Comparison of ENCODE assay signal across 1 cellular context in genomic region chr20:42432485-42432884, GRCh38.
TF ChIP-seq lines count a peak whose summit lies in the region.

No MANE protein-coding gene starts in this region.

TF ChIP-seq in HepG2, 621 proteins besides CTCF, POLR2A, EP300 and RAD21 (continued from another document):
- TF ChIP-seq, protein P1, sequence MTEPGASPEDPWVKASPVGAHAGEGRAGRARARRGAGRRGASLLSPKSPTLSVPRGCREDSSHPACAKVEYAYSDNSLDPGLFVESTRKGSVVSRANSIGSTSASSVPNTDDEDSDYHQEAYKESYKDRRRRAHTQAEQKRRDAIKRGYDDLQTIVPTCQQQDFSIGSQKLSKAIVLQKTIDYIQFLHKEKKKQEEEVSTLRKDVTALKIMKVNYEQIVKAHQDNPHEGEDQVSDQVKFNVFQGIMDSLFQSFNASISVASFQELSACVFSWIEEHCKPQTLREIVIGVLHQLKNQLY (CRISPR knock-in tag; IDR thresholded peaks at IDR 0.05), result no peak
- TF ChIP-seq MTF1 (CRISPR knock-in tag; IDR thresholded peaks at IDR 0.05) (no peak), ZNF724P (CRISPR knock-in tag; IDR thresholded peaks at IDR 0.05; ENCODE audit: borderline replicate concordance) (no peak), HIVEP1 (CRISPR knock-in tag; IDR thresholded peaks at IDR 0.05) (no peak), GATAD1 (CRISPR knock-in tag; IDR thresholded peaks at IDR 0.05) (no peak), ZNF547 (CRISPR knock-in tag; IDR thresholded peaks at IDR 0.05) (no peak), MEIS2 (CRISPR knock-in tag; IDR thresholded peaks at IDR 0.05) (no peak), JUN (CRISPR knock-in tag; IDR thresholded peaks at IDR 0.05) (no peak), POLR2AphosphoS5 (IDR thresholded peaks at IDR 0.05; ENCODE audit: low read depth, low read length) (no peak), RBAK (CRISPR knock-in tag; IDR thresholded peaks at IDR 0.05) (no peak)
